In the genomic region with DNA sequence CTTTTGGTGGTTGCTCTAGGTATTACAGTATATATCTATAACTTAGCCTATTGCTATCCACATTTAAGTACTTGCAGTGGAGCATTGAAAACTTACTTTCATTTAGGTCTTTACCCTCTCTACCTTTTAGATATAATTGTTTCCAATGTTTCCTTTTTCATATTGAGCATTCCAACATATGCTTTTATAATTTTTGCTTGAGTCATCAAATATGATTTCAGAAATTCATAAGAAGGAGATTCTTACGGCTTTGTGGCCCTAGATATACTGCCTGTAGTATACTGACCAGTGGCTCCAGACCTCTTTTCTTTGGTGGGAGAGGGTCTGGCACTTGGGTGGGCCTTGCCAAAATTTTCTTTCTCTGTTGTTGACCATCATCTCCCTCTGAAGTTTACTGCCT, we compare ENCODE assay signal across 1 cellular context.
TF ChIP-seq lines count a peak whose summit lies in the region.

No MANE protein-coding gene starts in this region.

TF ChIP-seq in liver, 16 proteins besides CTCF, POLR2A, EP300 and RAD21 (continued from another document):
- TF ChIP-seq, protein P1, sequence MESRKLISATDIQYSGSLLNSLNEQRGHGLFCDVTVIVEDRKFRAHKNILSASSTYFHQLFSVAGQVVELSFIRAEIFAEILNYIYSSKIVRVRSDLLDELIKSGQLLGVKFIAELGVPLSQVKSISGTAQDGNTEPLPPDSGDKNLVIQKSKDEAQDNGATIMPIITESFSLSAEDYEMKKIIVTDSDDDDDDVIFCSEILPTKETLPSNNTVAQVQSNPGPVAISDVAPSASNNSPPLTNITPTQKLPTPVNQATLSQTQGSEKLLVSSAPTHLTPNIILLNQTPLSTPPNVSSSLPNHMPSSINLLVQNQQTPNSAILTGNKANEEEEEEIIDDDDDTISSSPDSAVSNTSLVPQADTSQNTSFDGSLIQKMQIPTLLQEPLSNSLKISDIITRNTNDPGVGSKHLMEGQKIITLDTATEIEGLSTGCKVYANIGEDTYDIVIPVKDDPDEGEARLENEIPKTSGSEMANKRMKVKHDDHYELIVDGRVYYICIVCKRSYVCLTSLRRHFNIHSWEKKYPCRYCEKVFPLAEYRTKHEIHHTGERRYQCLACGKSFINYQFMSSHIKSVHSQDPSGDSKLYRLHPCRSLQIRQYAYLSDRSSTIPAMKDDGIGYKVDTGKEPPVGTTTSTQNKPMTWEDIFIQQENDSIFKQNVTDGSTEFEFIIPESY (IDR thresholded peaks at IDR 0.05): no peak
- TF ChIP-seq, protein P2, sequence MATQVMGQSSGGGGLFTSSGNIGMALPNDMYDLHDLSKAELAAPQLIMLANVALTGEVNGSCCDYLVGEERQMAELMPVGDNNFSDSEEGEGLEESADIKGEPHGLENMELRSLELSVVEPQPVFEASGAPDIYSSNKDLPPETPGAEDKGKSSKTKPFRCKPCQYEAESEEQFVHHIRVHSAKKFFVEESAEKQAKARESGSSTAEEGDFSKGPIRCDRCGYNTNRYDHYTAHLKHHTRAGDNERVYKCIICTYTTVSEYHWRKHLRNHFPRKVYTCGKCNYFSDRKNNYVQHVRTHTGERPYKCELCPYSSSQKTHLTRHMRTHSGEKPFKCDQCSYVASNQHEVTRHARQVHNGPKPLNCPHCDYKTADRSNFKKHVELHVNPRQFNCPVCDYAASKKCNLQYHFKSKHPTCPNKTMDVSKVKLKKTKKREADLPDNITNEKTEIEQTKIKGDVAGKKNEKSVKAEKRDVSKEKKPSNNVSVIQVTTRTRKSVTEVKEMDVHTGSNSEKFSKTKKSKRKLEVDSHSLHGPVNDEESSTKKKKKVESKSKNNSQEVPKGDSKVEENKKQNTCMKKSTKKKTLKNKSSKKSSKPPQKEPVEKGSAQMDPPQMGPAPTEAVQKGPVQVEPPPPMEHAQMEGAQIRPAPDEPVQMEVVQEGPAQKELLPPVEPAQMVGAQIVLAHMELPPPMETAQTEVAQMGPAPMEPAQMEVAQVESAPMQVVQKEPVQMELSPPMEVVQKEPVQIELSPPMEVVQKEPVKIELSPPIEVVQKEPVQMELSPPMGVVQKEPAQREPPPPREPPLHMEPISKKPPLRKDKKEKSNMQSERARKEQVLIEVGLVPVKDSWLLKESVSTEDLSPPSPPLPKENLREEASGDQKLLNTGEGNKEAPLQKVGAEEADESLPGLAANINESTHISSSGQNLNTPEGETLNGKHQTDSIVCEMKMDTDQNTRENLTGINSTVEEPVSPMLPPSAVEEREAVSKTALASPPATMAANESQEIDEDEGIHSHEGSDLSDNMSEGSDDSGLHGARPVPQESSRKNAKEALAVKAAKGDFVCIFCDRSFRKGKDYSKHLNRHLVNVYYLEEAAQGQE (IDR thresholded peaks at IDR 0.05): no peak
- TF ChIP-seq JUND (IDR thresholded peaks at IDR 0.05) (no peak), FOXA2 (IDR thresholded peaks at IDR 0.05) (no peak), EGR1 (IDR thresholded peaks at IDR 0.05; ENCODE audit: low read depth in 2 of 2) (no peak), HNF4G (IDR thresholded peaks at IDR 0.05) (no peak), YY1 (IDR thresholded peaks at IDR 0.05) (no peak)
- TF ChIP-seq, protein P3, sequence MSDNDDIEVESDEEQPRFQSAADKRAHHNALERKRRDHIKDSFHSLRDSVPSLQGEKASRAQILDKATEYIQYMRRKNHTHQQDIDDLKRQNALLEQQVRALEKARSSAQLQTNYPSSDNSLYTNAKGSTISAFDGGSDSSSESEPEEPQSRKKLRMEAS (IDR thresholded peaks at IDR 0.05): no peak
- TF ChIP-seq, protein P4, sequence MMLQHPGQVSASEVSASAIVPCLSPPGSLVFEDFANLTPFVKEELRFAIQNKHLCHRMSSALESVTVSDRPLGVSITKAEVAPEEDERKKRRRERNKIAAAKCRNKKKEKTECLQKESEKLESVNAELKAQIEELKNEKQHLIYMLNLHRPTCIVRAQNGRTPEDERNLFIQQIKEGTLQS (IDR thresholded peaks at IDR 0.05): no peak
